In genomic region chr5:68077349-68077894, GRCh38 we compare ENCODE assay signal across 27 cellular contexts.
DNase-seq lines count a peak whose midpoint lies in the region; FAIRE-seq and TF ChIP-seq lines count a peak whose summit lies in the region.
"Had no signal": no experiment of that assay in that cellular context is flagged by ENCODE, and none has a peak within 500 bp of the region (broad histone marks: within the 10 kb centered on the region; RNA-seq: fewer than 3 reads in every experiment).

No MANE protein-coding gene starts in this region.

- H2AFZ ChIP-seq in keratinocyte (ENCODE audit: control insufficient read depth, low read length), result no peak overlapping the region
- H2AFZ ChIP-seq in trophoblast cell (ENCODE audit: insufficient read depth, low read length, poor library complexity), result no peak overlapping the region
- H2AFZ ChIP-seq: PC-9 had no signal

- CTCF ChIA-PET in A673 (lab: Charles Lee), result no interaction called here

- H3K27me3 ChIP-seq in keratinocyte (ENCODE audit: control insufficient read depth, extremely low read depth, insufficient read depth, low read length) (no peaks in the 10 kb centered on the region), trophoblast cell (ENCODE audit: insufficient read depth, low read length) (no peaks in the 10 kb centered on the region), A673 (replicated peaks; ENCODE audit: insufficient read depth, low read depth, low read length, poor library complexity) (no peaks in the 10 kb centered on the region)
- H3K27me3 ChIP-seq: BLaER1, MG63, SJSA1 had no signal

- no peaks in the 10 kb centered on the region for H3K9me1 ChIP-seq in keratinocyte (ENCODE audit: control insufficient read depth, extremely low read depth, insufficient read depth, low read length)

- POLR2A ChIA-PET in A673 (lab: Charles Lee; ENCODE audit: low non-redundant PET), result interaction anchor here (0.6 kb wide), 1 partner anchor 1161 kb away, joined by 3 read pairs; no protein-coding TSS in a partner anchor

- H3K9me3 ChIP-seq in keratinocyte (ENCODE audit: control insufficient read depth, low read depth, low read length), result no peaks in the 10 kb centered on the region
- no peaks in the 10 kb centered on the region for H3K9me3 ChIP-seq in trophoblast cell (ENCODE audit: insufficient read depth, low read depth, low read length)
- H3K9me3 ChIP-seq in A673 (ENCODE audit: low read depth, low read length, poor library complexity, severe bottlenecking), result no peaks in the 10 kb centered on the region
- H3K9me3 ChIP-seq: BLaER1, HAP-1, MG63 had no signal

- peak; percentile 5 for FAIRE-seq in keratinocyte (lab: Jason Lieb, UNC)
- FAIRE-seq: D721Med, GM12878, HTR-8/SVneo had no signal

- H4K8ac ChIP-seq in trophoblast cell (ENCODE audit: low read depth, low read length), result peak overlapping the region; percentile 22

- peak; percentile 10 for DNase-seq in DMS 273 (lab: John Stamatoyannopoulos, UW; ENCODE audit: unreplicated experiment)
- no peak for DNase-seq in DMS 273 treated with DMSO at 0.1 percent for 48 hours (lab: John Stamatoyannopoulos, UW)
- peak; percentile 85 for DNase-seq in NCI-H69 (lab: John Stamatoyannopoulos, UW)
- no peak for DNase-seq in keratinocyte (ENCODE audit: low read depth, low spot score)
- DNase-seq in trophoblast cell, result peak; percentile 56 to 78
- no peak for DNase-seq in activated CD4-positive, alpha-beta T cell treated with anti-CD3 and anti-CD28 coated beads, Interleukin-2, amount 50 U/mL, for 1 hour
- DNase-seq in HuH-7.5 (ENCODE audit: low spot score), result no peak
- no peak for DNase-seq in A673 (ENCODE audit: low spot score)
- DNase-seq: CD4-positive, alpha-beta T cell; GDM1; GOT3; HFFc6; KBM-7; MG63; NCI-H1694 treated with DMSO at 0.1 percent for 48 hours; NCI-H2081; NCI-H446; PC-9; Right ventricle myocardium superior; RPMI8226 had no signal

- no peak overlapping the region for H3K9ac ChIP-seq in keratinocyte (ENCODE audit: control insufficient read depth, extremely low read depth, insufficient read depth, low read length)
- no peak overlapping the region for H3K9ac ChIP-seq in trophoblast cell (ENCODE audit: low read length)
- H3K9ac ChIP-seq: BLaER1 had no signal

- H3K4ac ChIP-seq in trophoblast cell (ENCODE audit: low read depth, low read length), result no peak overlapping the region

- H2BK120ac ChIP-seq in trophoblast cell (ENCODE audit: insufficient read depth, low read length, poor library complexity), result no peak overlapping the region

- no peak overlapping the region for H3K23ac ChIP-seq in trophoblast cell (ENCODE audit: low read length)

- no peak for TF ChIP-seq CTCF in keratinocyte (optimal IDR thresholded peaks at IDR 0.05 in 1 of 3, IDR thresholded peaks at IDR 0.05 in 1 of 3, conservative IDR thresholded peaks at IDR 0.05 in 1 of 3; ENCODE audit: extremely low read depth in 1 of 3, insufficient read depth in 2 of 3, low read length in 3 of 3)
- no peak for TF ChIP-seq CTCF in A673 (conservative IDR thresholded peaks at IDR 0.05; ENCODE audit: low read depth, low read length)

- intact Hi-C loops in A673 (cut with micrococcal nuclease; ENCODE audit: unreplicated experiment), result no loop called here

- H4K91ac ChIP-seq in trophoblast cell (ENCODE audit: low read depth, low read length), result peak overlapping the region; percentile 55

- no peaks in the 10 kb centered on the region for H4K20me1 ChIP-seq in keratinocyte (ENCODE audit: control insufficient read depth, extremely low read depth, insufficient read depth, low read length)
- H4K20me1 ChIP-seq: BLaER1 had no signal

- H3K36me3 ChIP-seq in keratinocyte (ENCODE audit: control insufficient read depth in 2 of 2, extremely low read depth in 1 of 2, insufficient read depth in 2 of 2, low read length in 2 of 2) (no peaks in the 10 kb centered on the region), trophoblast cell (ENCODE audit: control insufficient read depth in 1 of 2, insufficient read depth in 2 of 2, low read length in 2 of 2) (no peaks in the 10 kb centered on the region), A673 (ENCODE audit: insufficient read depth, low read length, poor library complexity, severe bottlenecking) (no peaks in the 10 kb centered on the region)
- H3K36me3 ChIP-seq: BLaER1, HAP-1, MG63, SJSA1 had no signal

- H3K27ac ChIP-seq in keratinocyte (ENCODE audit: control insufficient read depth, insufficient read depth, low read length), result no peak overlapping the region
- H3K27ac ChIP-seq in trophoblast cell (ENCODE audit: low read depth, low read length), result peak overlapping the region; percentile 68
- H3K27ac ChIP-seq in A673 (ENCODE audit: low read depth, low read length, poor library complexity, severe bottlenecking), result no peak overlapping the region
- H3K27ac ChIP-seq: 22Rv1, BLaER1, PC-9, SJSA1 had no signal

- no CpG with 5 or more reads among the region's 6 CpGs for WGBS in trophoblast cell (ENCODE audit: extremely low coverage, insufficient coverage, insufficient read length)

- H3K14ac ChIP-seq in trophoblast cell (ENCODE audit: low read length), result peak overlapping the region; percentile 6

- H2BK12ac ChIP-seq in trophoblast cell (ENCODE audit: low read length), result peak overlapping the region; percentile 33

- no peak overlapping the region for H4K12ac ChIP-seq in trophoblast cell (ENCODE audit: low read depth, low read length)

- no peaks in the 10 kb centered on the region for H3K79me2 ChIP-seq in keratinocyte (ENCODE audit: control insufficient read depth, insufficient read depth, low read length)
- no peaks in the 10 kb centered on the region for H3K79me2 ChIP-seq in trophoblast cell (ENCODE audit: control insufficient read depth, insufficient read depth, low read length, poor library complexity)

- dilution Hi-C loops in keratinocyte (cut with MboI; ENCODE audit: extremely low pct_ligation_motif_present, low sequenced_read_pairs), result no loop called here

- H3K4me2 ChIP-seq in keratinocyte (ENCODE audit: control insufficient read depth, extremely low read depth, insufficient read depth, low read depth, low read length) (no peak overlapping the region), trophoblast cell (ENCODE audit: low read length) (no peak overlapping the region)
- H3K4me2 ChIP-seq: BLaER1, PC-9 had no signal

- peak overlapping the region; percentile 61 for H3K18ac ChIP-seq in trophoblast cell (ENCODE audit: low read length)

- H3K4me1 ChIP-seq in keratinocyte (ENCODE audit: control insufficient read depth, extremely low read depth, insufficient read depth, low read length) (no peaks in the 10 kb centered on the region), trophoblast cell (ENCODE audit: control insufficient read depth in 1 of 2, insufficient read depth in 2 of 2, low read length in 2 of 2) (peaks cover 7 to 11% of the 10 kb centered on the region in 2 experiments), A673 (ENCODE audit: insufficient read depth, low read length, poor library complexity, severe bottlenecking) (no peaks in the 10 kb centered on the region)
- H3K4me1 ChIP-seq: BLaER1, HAP-1, SJSA1 had no signal

- peaks cover 12% of the 10 kb centered on the region for H3K79me1 ChIP-seq in trophoblast cell (ENCODE audit: low read length)

- no TSS peak for BruUV-seq in A673 (replicated peaks; lab: Mats Ljungman, UMichigan)

- H3K4me3 ChIP-seq in keratinocyte (ENCODE audit: control insufficient read depth in 2 of 3, extremely low read depth in 1 of 3, insufficient read depth in 2 of 3, low read depth in 1 of 3, low read length in 3 of 3), result no peak overlapping the region
- no peak overlapping the region for H3K4me3 ChIP-seq in trophoblast cell (ENCODE audit: low read depth, low read length)
- H3K4me3 ChIP-seq in A673 (ENCODE audit: low read depth, low read length, poor library complexity, severe bottlenecking), result no peak overlapping the region
- H3K4me3 ChIP-seq: BLaER1, GM12878, HAP-1, MG63, PC-9, SJSA1 had no signal

- peak overlapping the region; percentile 59 for H2AK5ac ChIP-seq in trophoblast cell (ENCODE audit: low read length)

- peak overlapping the region; percentile 65 for H2BK5ac ChIP-seq in trophoblast cell (ENCODE audit: low read depth, low read length, poor library complexity)

Comparison
In these comparisons a context has a peak if more than half of its experiments do, and no peak if none do; other contexts are left out.
1. DNase-seq: peak in DMS 273 (single experiment), NCI-H69 (single experiment) and trophoblast cell (2 of 2); none in DMS 273 treated with DMSO at 0.1 percent for 48 hours (single experiment), keratinocyte (single experiment), activated CD4-positive, alpha-beta T cell treated with anti-CD3 and anti-CD28 coated beads, Interleukin-2, amount 50 U/mL, for 1 hour (single experiment), HuH-7.5 (single experiment) and A673 (single experiment).